8 cellular contexts compared by ENCODE assay signal in genomic region chr9:114291064-114291474, GRCh38. TPM values are rescaled to one million over a fixed set of nuclear protein-coding genes. Genes with fewer than 3 reads are reported as not detected.
A peak's percentile ranks its signal among the peaks of the same experiment; 100 is the strongest.
DNase-seq lines count a peak whose midpoint lies in the region; ATAC-seq and TF ChIP-seq lines count a peak whose summit lies in the region.

No MANE protein-coding gene starts in this region.

- peak; percentile 84 to 96 (median 93) for TF ChIP-seq CTCF in gastrocnemius medialis (IDR thresholded peaks at IDR 0.05 in 4 of 5, conservative IDR thresholded peaks at IDR 0.05 in 1 of 5)

- no peak for TF ChIP-seq POLR2A in gastrocnemius medialis (IDR thresholded peaks at IDR 0.05)

- peak; percentile 54 for ATAC-seq in T-helper 17 cell
- ATAC-seq in right cardiac atrium = peak; percentile 25 to 34
- peak; percentile 69 to 75 for ATAC-seq in gastrocnemius medialis
- ATAC-seq in GM21576 (IDR thresholded peaks at IDR 0.05; ENCODE audit: unreplicated experiment) = no peak
- no peak for ATAC-seq in GM21619 (IDR thresholded peaks at IDR 0.05; ENCODE audit: unreplicated experiment)

- intact Hi-C loops in right cardiac atrium (cut with DNase I) = loop anchor here in 3 of 4 donors (2.0 to 10.0 kb wide), 6 partner anchors 134 to 486 kb away; partner anchors contain the start of gene COL27A1 (in 2 of the 3)
- intact Hi-C loops in gastrocnemius medialis (cut with DNase I; ENCODE audit: low total_unique reads) = loop anchor here (1.0 kb wide), 3 partner anchors 136 to 209 kb away; partner anchors contain the start of gene COL27A1

- H3K27ac ChIP-seq in right cardiac atrium (ENCODE audit: low read length) (no peak overlapping the region), gastrocnemius medialis (no peak overlapping the region)

- no peaks in the 10 kb centered on the region for H3K27me3 ChIP-seq in right cardiac atrium (ENCODE audit: control insufficient read depth, insufficient read depth)
- H3K27me3 ChIP-seq in gastrocnemius medialis = no peaks in the 10 kb centered on the region

- DNase-seq in G401 (ENCODE audit: low spot score) = peak; percentile 84
- DNase-seq in Kasumi-1 (lab: John Stamatoyannopoulos, UW) = peak; percentile 44 to 63
- DNase-seq in T-helper 17 cell = peak; percentile 48 to 65 (median 49)
- DNase-seq in amniotic stem cell (lab: John Stamatoyannopoulos, UW) = peak; percentile 27
- DNase-seq in right cardiac atrium = peak; percentile 66 to 87 (median 87)
- DNase-seq in gastrocnemius medialis = peak; percentile 31 to 56

- peak overlapping the region; percentile 45 for H3K4me3 Mint-ChIP-seq in T-helper 17 cell

- H3K27ac Mint-ChIP-seq in T-helper 17 cell = peak overlapping the region; percentile 67

- peaks cover 3% of the 10 kb centered on the region for H3K9me3 ChIP-seq in T-helper 17 cell (ENCODE audit: control insufficient read depth, low read length, poor library complexity, severe bottlenecking)
- no peaks in the 10 kb centered on the region for H3K9me3 ChIP-seq in right cardiac atrium (ENCODE audit: control insufficient read depth, low read length)
- no peaks in the 10 kb centered on the region for H3K9me3 ChIP-seq in gastrocnemius medialis

- peaks cover 9% of the 10 kb centered on the region for H3K36me3 Mint-ChIP-seq in T-helper 17 cell (ENCODE audit: low read depth)

- H3K4me1 Mint-ChIP-seq in T-helper 17 cell = peaks cover 4% of the 10 kb centered on the region

- no peak overlapping the region for H3K4me3 ChIP-seq in right cardiac atrium (ENCODE audit: low read length)
- H3K4me3 ChIP-seq in gastrocnemius medialis = no peak overlapping the region

- H3K36me3 ChIP-seq in gastrocnemius medialis = peaks cover 0 to 13% of the 10 kb centered on the region in 2 donors

- H3K4me1 ChIP-seq in right cardiac atrium (ENCODE audit: control insufficient read depth, insufficient read depth, low read length) (no peaks in the 10 kb centered on the region), gastrocnemius medialis (no peaks in the 10 kb centered on the region)

- in situ Hi-C loops in G401 (cut with HindIII; ENCODE audit: low sequenced_read_pairs) (no loop called here), gastrocnemius medialis (cut with MboI; ENCODE audit: low sequenced_read_pairs in 4 of 4) (loop anchor here in 3 of 4 donors (5.0 to 25.0 kb wide), 2 partner anchors 184 to 479 kb away; no protein-coding TSS in a partner anchor)

- 17% methylated on average over 12 of the region's 12 CpGs for WGBS in right cardiac atrium

- peaks cover 7% of the 10 kb centered on the region for H3K27me3 Mint-ChIP-seq in T-helper 17 cell

RNA-seq across cellular contexts. Expression of gene ORM1, which starts 31.8 kb away (rescaled TPM):
- not detected in 2 replicates for total RNA-seq in G401 (2014; rRNA removed; shearing (Covaris generic))
- total RNA-seq in T-helper 17 cell (not detected), right cardiac atrium (1 to 10 TPM in 1 of 4 donors, not detected in 3; 2.7 TPM), gastrocnemius medialis (10 to 100 TPM in 2 of 4 donors, not detected in 2; 33.5 to 92.8 TPM)
- 0.70 TPM for polyA plus RNA-seq in right cardiac atrium

RNA-seq across cellular contexts. Expression of gene ORM2, which starts 38.6 kb away (rescaled TPM):
- total RNA-seq in G401 (2014; rRNA removed; shearing (Covaris generic)) = not detected in 2 replicates
- not detected for total RNA-seq in T-helper 17 cell
- total RNA-seq in right cardiac atrium = not detected
- 0.27 TPM for polyA plus RNA-seq in right cardiac atrium
- total RNA-seq in gastrocnemius medialis = 10 to 100 TPM in 1 of 4 donors, 1 to 10 TPM in 1, not detected in 2; 6.3 to 15.6 TPM

Comparison
In these comparisons a context has a peak if more than half of its experiments do, and no peak if none do; other contexts are left out.
1. DNase-seq: peak in every context shown above with its lines; median percentile 87 in right cardiac atrium; 84 in G401; 54 in Kasumi-1; 49 in T-helper 17 cell; 44 in gastrocnemius medialis; 27 in amniotic stem cell.
2. ATAC-seq: peak in T-helper 17 cell (single experiment), right cardiac atrium (2 of 2) and gastrocnemius medialis (2 of 2); none in GM21576 (single experiment) and GM21619 (single experiment).